In genomic region chr1:178060789-178061556, GRCh38 we compare ENCODE assay signal across 8 cellular contexts. TPM values are rescaled to one million over a fixed set of nuclear protein-coding genes. Genes with fewer than 3 reads are reported as not detected.
DNase-seq lines count a peak whose midpoint lies in the region; ATAC-seq, FAIRE-seq and TF ChIP-seq lines count a peak whose summit lies in the region.

No MANE protein-coding gene starts in this region.

- ATAC-seq in GM19328 (IDR thresholded peaks at IDR 0.05; ENCODE audit: unreplicated experiment) (no peak), GM18520 (IDR thresholded peaks at IDR 0.05; ENCODE audit: unreplicated experiment) (no peak)
- no peak for ATAC-seq in stimulated activated naive B cell treated with anti-CD40 and anti-IgM and Interleukin-4, amounts not matched to agents 10 μg/mL and 1 μg/mL and 100 μg/mL, for 72 hours (replicated peaks)

- no peaks in the 10 kb centered on the region for H3K27me3 Mint-ChIP-seq in astrocyte (ENCODE audit: low read depth, unreplicated experiment)
- peaks cover 5 to 8% of the 10 kb centered on the region in 2 donors for H3K27me3 Mint-ChIP-seq in stimulated activated naive B cell treated with anti-CD40 and anti-IgM and Interleukin-4, amounts not matched to agents 10 μg/mL and 1 μg/mL and 100 μg/mL, for 72 hours

- H3K4me1 Mint-ChIP-seq in astrocyte (ENCODE audit: low read depth, unreplicated experiment), result peaks cover 53% of the 10 kb centered on the region
- peaks cover 8 to 19% of the 10 kb centered on the region in 2 donors for H3K4me1 Mint-ChIP-seq in stimulated activated naive B cell treated with anti-CD40 and anti-IgM and Interleukin-4, amounts not matched to agents 10 μg/mL and 1 μg/mL and 100 μg/mL, for 72 hours

- H3K9ac ChIP-seq in astrocyte (ENCODE audit: low read length), result peak overlapping the region; percentile 59

- H3K36me3 Mint-ChIP-seq in astrocyte (ENCODE audit: low read depth, unreplicated experiment), result no peaks in the 10 kb centered on the region
- H3K36me3 Mint-ChIP-seq in stimulated activated naive B cell treated with anti-CD40 and anti-IgM and Interleukin-4, amounts not matched to agents 10 μg/mL and 1 μg/mL and 100 μg/mL, for 72 hours, result no peaks in the 10 kb centered on the region

- CTCF ChIA-PET in HEK293 (lab: Yijun Ruan, JAX), result interaction anchor here (0.9 to 2.2 kb wide), 3 partner anchors 10 to 37 kb away, joined by 4 to 12 read pairs (median 4); no protein-coding TSS in a partner anchor

- H3K27me3 ChIP-seq in astrocyte (ENCODE audit: insufficient read depth, low read length), result no peaks in the 10 kb centered on the region

- no peaks in the 10 kb centered on the region for H4K20me1 ChIP-seq in astrocyte (ENCODE audit: insufficient read depth, low read length)

- H3K27ac ChIP-seq in HEK293 (ENCODE audit: extremely low read depth, low read depth, low read length), result no peak overlapping the region
- peak overlapping the region; percentile 74 for H3K27ac ChIP-seq in astrocyte (ENCODE audit: low read depth, low read length)
- peak overlapping the region in 18 of 21 experiments; percentile 0 to 89 (median 60) for H3K27ac ChIP-seq in skin epidermis

- H3K4me1 ChIP-seq in HEK293 (ENCODE audit: control insufficient read depth, insufficient read depth, low read length) (no peaks in the 10 kb centered on the region), astrocyte (ENCODE audit: insufficient read depth, low read length) (peaks cover 34% of the 10 kb centered on the region)

- peak overlapping the region; percentile 95 for H3K27ac Mint-ChIP-seq in astrocyte (ENCODE audit: unreplicated experiment)
- no peak overlapping the region for H3K27ac Mint-ChIP-seq in stimulated activated naive B cell treated with anti-CD40 and anti-IgM and Interleukin-4, amounts not matched to agents 10 μg/mL and 1 μg/mL and 100 μg/mL, for 72 hours

- H3K4me3 ChIP-seq in HEK293 (ENCODE audit: low read depth, low read length), result no peak overlapping the region
- peak overlapping the region; percentile 18 for H3K4me3 ChIP-seq in astrocyte (ENCODE audit: insufficient read depth, low read depth, low read length)
- H3K4me3 ChIP-seq in skin epidermis, result no peak overlapping the region

- H3K9me3 ChIP-seq in HEK293 (ENCODE audit: control insufficient read depth, insufficient read depth, low read depth, low read length) (no peaks in the 10 kb centered on the region), astrocyte (ENCODE audit: insufficient read depth, low read depth, low read length) (no peaks in the 10 kb centered on the region)

- H3K4me2 ChIP-seq in astrocyte (ENCODE audit: low read length), result peak overlapping the region; percentile 67

- DNase-seq in astrocyte (ENCODE audit: low read depth) (peak; percentile 94), hepatic stellate cell (ENCODE audit: low spot score) (peak; percentile 43), GM19240 (ENCODE audit: insufficient read length, low spot score) (no peak)
- DNase-seq in stimulated activated naive B cell treated with anti-CD40 and anti-IgM and Interleukin-4, amounts not matched to agents 10 μg/mL and 1 μg/mL and 100 μg/mL, for 72 hours, result no peak

- peak; percentile 80 for FAIRE-seq in astrocyte (lab: Jason Lieb, UNC)

- H2AFZ ChIP-seq in astrocyte (ENCODE audit: low read depth, low read length), result peak overlapping the region; percentile 58

- peaks cover 2% of the 10 kb centered on the region for H3K9me3 Mint-ChIP-seq in astrocyte (ENCODE audit: unreplicated experiment)
- peaks cover 2 to 3% of the 10 kb centered on the region in 2 donors for H3K9me3 Mint-ChIP-seq in stimulated activated naive B cell treated with anti-CD40 and anti-IgM and Interleukin-4, amounts not matched to agents 10 μg/mL and 1 μg/mL and 100 μg/mL, for 72 hours

- POLR2A ChIA-PET in HEK293 (lab: Yijun Ruan, JAX), result no interaction called here

- TF ChIP-seq CTCF in HEK293 (tag by site-specific recombination; IDR thresholded peaks at IDR 0.05) (no peak), astrocyte (IDR thresholded peaks at IDR 0.05; ENCODE audit: insufficient read depth, low read depth, low read length) (no peak)

- peak overlapping the region; percentile 63 for H3K4me3 Mint-ChIP-seq in astrocyte (ENCODE audit: unreplicated experiment)
- no peak overlapping the region for H3K4me3 Mint-ChIP-seq in stimulated activated naive B cell treated with anti-CD40 and anti-IgM and Interleukin-4, amounts not matched to agents 10 μg/mL and 1 μg/mL and 100 μg/mL, for 72 hours

- H3K36me3 ChIP-seq in HEK293 (ENCODE audit: control insufficient read depth in 2 of 2, insufficient read depth in 1 of 2, low read length in 2 of 2) (no peaks in the 10 kb centered on the region), astrocyte (ENCODE audit: insufficient read depth, low read length) (no peaks in the 10 kb centered on the region)

- no peaks in the 10 kb centered on the region for H3K79me2 ChIP-seq in astrocyte (ENCODE audit: insufficient read depth, low read length)

TF ChIP-seq in HEK293, 187 proteins besides CTCF, POLR2A, EP300 and RAD21:
- TF ChIP-seq ZNF664 (tag by site-specific recombination; IDR thresholded peaks at IDR 0.05), result no peak
- no peak for TF ChIP-seq ZNF138 (tag by site-specific recombination; IDR thresholded peaks at IDR 0.05; ENCODE audit: borderline replicate concordance)
- no peak for TF ChIP-seq ZNF16 (tag by site-specific recombination; IDR thresholded peaks at IDR 0.05; ENCODE audit: low read depth)
- peak; percentile 85 for TF ChIP-seq FEZF1 (tag by site-specific recombination; IDR thresholded peaks at IDR 0.05)
- TF ChIP-seq MZF1 (tag by site-specific recombination; IDR thresholded peaks at IDR 0.05; ENCODE audit: borderline replicate concordance), result no peak
- TF ChIP-seq ZNF626 (tag by site-specific recombination; IDR thresholded peaks at IDR 0.05), result no peak
- no peak for TF ChIP-seq ZNF747 (tag by site-specific recombination; IDR thresholded peaks at IDR 0.05)
- TF ChIP-seq INSM2 (tag by site-specific recombination; IDR thresholded peaks at IDR 0.05), result no peak
- TF ChIP-seq KLF8 (tag by site-specific recombination; IDR thresholded peaks at IDR 0.05), result no peak
- TF ChIP-seq PRDM10 (tag by site-specific recombination; IDR thresholded peaks at IDR 0.05), result 0 out of 2 replicates have a peak, but pooled peaks have one; percentile 34
- TF ChIP-seq ZNF404 (tag by site-specific recombination; IDR thresholded peaks at IDR 0.05), result no peak

RNA-seq across cellular contexts. Expression of gene RASAL2, which starts 32.9 kb away (rescaled TPM):
- total RNA-seq in astrocyte, result 44.2 and 45.3 TPM in 2 replicates

Comparison
In these comparisons a context has a peak if more than half of its experiments do, and no peak if none do; other contexts are left out.
1. DNase-seq: peak in astrocyte (single experiment) and hepatic stellate cell (single experiment); none in GM19240 (single experiment) and stimulated activated naive B cell treated with anti-CD40 and anti-IgM and Interleukin-4, amounts not matched to agents 10 μg/mL and 1 μg/mL and 100 μg/mL, for 72 hours (single experiment).